Comparison of ENCODE assay signal across 17 cellular contexts in the genomic region with DNA sequence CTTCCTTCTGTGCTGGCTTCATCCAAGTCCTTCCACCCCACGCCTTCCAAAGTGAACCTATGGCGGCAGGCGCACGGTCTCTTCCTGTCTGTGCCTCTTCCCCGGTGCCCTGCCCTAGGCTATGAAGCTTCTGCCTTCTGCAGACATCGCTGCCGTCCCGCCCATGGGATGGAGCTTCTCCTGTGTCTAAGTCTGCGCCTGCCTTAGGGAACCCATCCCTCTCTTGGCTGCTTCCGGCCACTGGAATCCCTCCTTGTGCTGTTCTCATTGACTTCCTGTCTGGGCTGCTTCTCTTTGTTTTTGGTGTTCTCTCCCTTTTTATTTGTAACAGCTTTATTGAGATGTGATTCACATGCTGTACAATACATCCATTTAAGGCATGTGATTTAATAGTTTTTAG.
"Had no signal": no experiment of that assay in that cellular context is flagged by ENCODE, and none has a peak within 500 bp of the region (broad histone marks: within the 10 kb centered on the region; RNA-seq: fewer than 3 reads in every experiment).

No MANE protein-coding gene starts in this region.

- H3K4me2 ChIP-seq: hepatocyte had no signal

- H2AFZ ChIP-seq: hepatocyte had no signal

- H3K36me3 ChIP-seq: esophagus muscularis mucosa, pancreas had no signal

- H3K27ac ChIP-seq: epithelial cell of prostate, esophagus muscularis mucosa, hepatocyte, pancreas had no signal

- H3K27me3 ChIP-seq: esophagus muscularis mucosa, hepatocyte, pancreas had no signal

- FAIRE-seq: pancreas, small intestine, urothelium cell line had no signal

- H3K4me3 ChIP-seq: esophagus muscularis mucosa, hepatocyte, mucosa of descending colon, pancreas had no signal

- H3K4me1 ChIP-seq: esophagus muscularis mucosa, pancreas had no signal

- H3K9me3 ChIP-seq: esophagus muscularis mucosa, pancreas had no signal

- DNase-seq: effector memory CD8-positive, alpha-beta T cell; foreskin fibroblast; head of caudate nucleus; kidney glomerular epithelial cell; mucosa of descending colon; naive thymus-derived CD8-positive, alpha-beta T cell; nucleus accumbens; pancreas; right cardiac atrium; small intestine; stimulated activated CD4-positive, alpha-beta T cell treated with anti-CD3 and anti-CD28 coated beads, Interleukin-12 subunit alpha, Interleukin-12 subunit beta, amount 100 ng/mL, for 4 hours; stimulated activated naive CD4-positive, alpha-beta T cell; trophoblast cell had no signal
